ENCODE assay signal across 30 cellular contexts in genomic region chr22:46029036-46029435, GRCh38. TPM values are rescaled to one million over a fixed set of nuclear protein-coding genes. Genes with fewer than 3 reads are reported as not detected.
"Had no signal": no experiment of that assay in that cellular context is flagged by ENCODE, and none has a peak within 500 bp of the region (broad histone marks: within the 10 kb centered on the region; RNA-seq: fewer than 3 reads in every experiment).

No MANE protein-coding gene starts in this region.

- H3K27ac ChIP-seq: foreskin keratinocyte, upper lobe of left lung had no signal

- H3K4me3 ChIP-seq: dorsolateral prefrontal cortex, esophagus muscularis mucosa, mucosa of descending colon, pancreas, sigmoid colon, thoracic aorta, tibial nerve, upper lobe of left lung had no signal

- H3K9me3 Mint-ChIP-seq: immature natural killer cell; mesothelial cell of epicardium; naive B cell; natural killer cell treated with Interleukin-12 subunit alpha and Interleukin-12 subunit beta and Interleukin-15 and Interleukin-18, amount 100 ng/mL, for 72 hours; stimulated activated effector memory CD8-positive, alpha-beta T cell treated with anti-CD3 and anti-CD28 coated beads, Interleukin-12 subunit alpha, Interleukin-12 subunit beta, amount 100 ng/mL, for 72 hours had no signal

- H3K27me3 ChIP-seq: dorsolateral prefrontal cortex, esophagus muscularis mucosa, pancreas, sigmoid colon, tibial nerve, upper lobe of left lung had no signal

- ATAC-seq: foreskin keratinocyte; left lobe of liver; mucosa of descending colon; natural killer cell treated with Interleukin-12 subunit alpha and Interleukin-12 subunit beta and Interleukin-15 and Interleukin-18, amount 100 ng/mL, for 72 hours; pancreas; stimulated activated effector memory CD8-positive, alpha-beta T cell treated with anti-CD3 and anti-CD28 coated beads, Interleukin-12 subunit alpha, Interleukin-12 subunit beta, amount 100 ng/mL, for 72 hours had no signal

- H3K9me3 ChIP-seq: esophagus muscularis mucosa, mucosa of descending colon, pancreas, sigmoid colon, thoracic aorta, tibial nerve, upper lobe of left lung had no signal

- DNase-seq: central memory CD4-positive, alpha-beta T cell; effector CD4-positive, alpha-beta T cell; foreskin keratinocyte; glutamatergic neuron; hypothalamus; immature natural killer cell; islet precursor cell; mesenchymal stem cell; naive B cell; nucleus accumbens; stimulated activated CD4-positive, alpha-beta T cell treated with anti-CD3 and anti-CD28 coated beads, Interleukin-2, amount 100 ng/mL, for 24 hours; stimulated activated CD4-positive, alpha-beta T cell treated with anti-CD3 and anti-CD28 coated beads, Interleukin-4, amount 100 ng/mL, for 24 hours; stimulated activated naive CD4-positive, alpha-beta T cell treated with Interleukin-2 at 50 U/mL for 16 hours; substantia nigra had no signal

- H3K4me1 Mint-ChIP-seq: stimulated activated effector memory CD8-positive, alpha-beta T cell treated with anti-CD3 and anti-CD28 coated beads, Interleukin-12 subunit alpha, Interleukin-12 subunit beta, amount 100 ng/mL, for 72 hours had no signal

- H3K4me3 Mint-ChIP-seq: immature natural killer cell; natural killer cell treated with Interleukin-12 subunit alpha and Interleukin-12 subunit beta and Interleukin-15 and Interleukin-18, amount 100 ng/mL, for 72 hours; stimulated activated effector memory CD8-positive, alpha-beta T cell treated with anti-CD3 and anti-CD28 coated beads, Interleukin-12 subunit alpha, Interleukin-12 subunit beta, amount 100 ng/mL, for 72 hours had no signal

- H3K36me3 ChIP-seq: esophagus muscularis mucosa, pancreas, sigmoid colon, thoracic aorta, tibial nerve, upper lobe of left lung had no signal

- H3K27ac Mint-ChIP-seq: mesothelial cell of epicardium; naive B cell; natural killer cell treated with Interleukin-12 subunit alpha and Interleukin-12 subunit beta and Interleukin-15 and Interleukin-18, amount 100 ng/mL, for 72 hours; progenitor cell of endocrine pancreas; stimulated activated effector memory CD8-positive, alpha-beta T cell treated with anti-CD3 and anti-CD28 coated beads, Interleukin-12 subunit alpha, Interleukin-12 subunit beta, amount 100 ng/mL, for 72 hours had no signal

- H3K36me3 Mint-ChIP-seq: mesothelial cell of epicardium; natural killer cell treated with Interleukin-12 subunit alpha and Interleukin-12 subunit beta and Interleukin-15 and Interleukin-18, amount 100 ng/mL, for 72 hours; stimulated activated effector memory CD8-positive, alpha-beta T cell treated with anti-CD3 and anti-CD28 coated beads, Interleukin-12 subunit alpha, Interleukin-12 subunit beta, amount 100 ng/mL, for 72 hours had no signal

RNA-seq across cellular contexts. Expression of gene WNT7B, which starts 52.1 kb away (rescaled TPM):
- total RNA-seq: esophagus muscularis mucosa; lung microvascular endothelial cell; mucosa of descending colon; natural killer cell treated with Interleukin-12 subunit alpha and Interleukin-12 subunit beta and Interleukin-15 and Interleukin-18, amount 100 ng/mL, for 72 hours; sigmoid colon; skeletal muscle tissue; thoracic aorta; tibial nerve had no signal
- polyA plus RNA-seq: fibroblast of lung, immature natural killer cell, sigmoid colon had no signal
